Comparison of ENCODE assay signal across 19 cellular contexts in the genomic region with DNA sequence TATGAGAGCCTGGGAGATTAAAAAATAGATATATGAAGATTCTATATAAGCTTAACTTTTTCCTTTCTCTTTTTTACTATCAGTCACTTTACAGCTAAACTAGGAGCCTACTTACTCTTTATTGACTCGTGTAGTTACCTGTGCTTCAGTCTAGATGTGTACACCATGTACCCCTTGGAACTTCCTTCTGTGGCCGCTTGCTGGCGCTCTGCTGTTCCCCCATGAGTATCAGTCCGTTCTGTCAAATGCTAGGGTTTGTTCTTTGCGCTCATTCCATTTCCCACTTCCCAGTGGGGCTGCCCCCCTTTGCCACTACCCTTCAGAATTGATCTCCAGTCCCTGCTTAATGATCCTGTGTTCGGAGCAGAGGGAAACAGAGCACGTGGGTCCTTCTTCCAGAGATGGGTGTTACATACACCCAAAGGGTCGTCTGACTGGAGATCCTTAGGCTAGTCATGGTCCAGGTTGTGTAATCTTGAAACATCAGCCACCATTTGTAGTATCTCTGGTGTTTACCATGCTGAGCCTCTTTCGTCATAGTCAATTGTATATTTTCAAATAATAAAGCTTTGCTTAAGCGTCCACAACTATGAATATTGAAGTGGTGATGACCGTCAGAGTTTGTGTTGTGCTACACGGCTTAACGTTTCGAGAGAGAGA.
"Had no signal": no experiment of that assay in that cellular context is flagged by ENCODE, and none has a peak within 500 bp of the region (broad histone marks: within the 10 kb centered on the region; RNA-seq: fewer than 3 reads in every experiment).

No MANE protein-coding gene starts in this region.

- H3K27ac Mint-ChIP-seq: activated naive CD4-positive, alpha-beta T cell treated with anti-CD3 and anti-CD28 coated beads, Interleukin-2, amount 50 U/mL, for 72 hours; immature natural killer cell; stimulated activated memory B cell treated with anti-CD40 and anti-IgM and Interleukin-4, amounts not matched to agents 10 μg/mL and 1 μg/mL and 100 μg/mL, for 72 hours had no signal

- H3K4me1 Mint-ChIP-seq: immature natural killer cell; stimulated activated memory B cell treated with anti-CD40 and anti-IgM and Interleukin-4, amounts not matched to agents 10 μg/mL and 1 μg/mL and 100 μg/mL, for 72 hours had no signal

- H3K27me3 Mint-ChIP-seq: stimulated activated memory B cell treated with anti-CD40 and anti-IgM and Interleukin-4, amounts not matched to agents 10 μg/mL and 1 μg/mL and 100 μg/mL, for 72 hours had no signal

- H3K9me3 ChIP-seq: SK-N-SH, stomach, suprapubic skin, tibial nerve had no signal

- H3K9me3 Mint-ChIP-seq: activated naive CD4-positive, alpha-beta T cell treated with anti-CD3 and anti-CD28 coated beads, Interleukin-2, amount 50 U/mL, for 72 hours; immature natural killer cell; stimulated activated memory B cell treated with anti-CD40 and anti-IgM and Interleukin-4, amounts not matched to agents 10 μg/mL and 1 μg/mL and 100 μg/mL, for 72 hours had no signal

- DNase-seq: activated CD4-positive, alpha-beta T cell treated with anti-CD3 and anti-CD28 coated beads, Interleukin-2, amount 50 U/mL, for 1 hour; activated CD4-positive, CD25-positive, alpha-beta regulatory T cell treated with anti-CD3 and anti-CD28 coated beads, Interleukin-2, amount 50 U/mL, for 72 hours; activated T-cell treated with anti-CD3 and anti-CD28 coated beads, Interleukin-2, amount 50 U/mL, for 1 hour; aorta; brain microvascular endothelial cell; erythroblast; foreskin melanocyte; immature natural killer cell; kidney glomerular epithelial cell; nucleus accumbens; SK-N-SH; stimulated activated CD4-positive, alpha-beta T cell treated with anti-CD3 and anti-CD28 coated beads, Interleukin-2, amount 100 ng/mL, for 24 hours; stomach had no signal

- H3K36me3 ChIP-seq: brain microvascular endothelial cell, stomach, suprapubic skin, tibial nerve had no signal

- H3K36me3 Mint-ChIP-seq: activated naive CD4-positive, alpha-beta T cell treated with anti-CD3 and anti-CD28 coated beads, Interleukin-2, amount 50 U/mL, for 72 hours; immature natural killer cell had no signal

- H3K27me3 ChIP-seq: brain microvascular endothelial cell, hepatocyte, stomach, suprapubic skin, tibial nerve had no signal

- H3K27ac ChIP-seq: brain microvascular endothelial cell, hepatocyte, suprapubic skin, tibial nerve had no signal

- H3K4me3 ChIP-seq: hepatocyte, stomach, suprapubic skin, tibial nerve had no signal

- ATAC-seq: activated naive CD4-positive, alpha-beta T cell treated with anti-CD3 and anti-CD28 coated beads, Interleukin-2, amount 50 U/mL, for 72 hours; sciatic nerve; stimulated activated memory B cell treated with anti-CD40 and anti-IgM and Interleukin-4, amounts not matched to agents 10 μg/mL and 1 μg/mL and 100 μg/mL, for 72 hours had no signal

- H3K4me3 Mint-ChIP-seq: immature natural killer cell; stimulated activated memory B cell treated with anti-CD40 and anti-IgM and Interleukin-4, amounts not matched to agents 10 μg/mL and 1 μg/mL and 100 μg/mL, for 72 hours had no signal
